Comparison of ENCODE assay signal across 18 cellular contexts in genomic region chr15:83200589-83200988, GRCh38.
DNase-seq lines count a peak whose midpoint lies in the region; ATAC-seq and TF ChIP-seq lines count a peak whose summit lies in the region.
"Had no signal": no experiment of that assay in that cellular context is flagged by ENCODE, and none has a peak within 500 bp of the region (broad histone marks: within the 10 kb centered on the region; RNA-seq: fewer than 3 reads in every experiment).

No MANE protein-coding gene starts in this region.

- H4K20me1 ChIP-seq in Loucy (ENCODE audit: insufficient read depth, low read length, poor library complexity, severe bottlenecking) = peaks cover 88% of the 10 kb centered on the region

- H3K9ac ChIP-seq in Loucy (ENCODE audit: low read depth, low read length, poor library complexity, severe bottlenecking) (no peak overlapping the region), adipocyte (ENCODE audit: low read length) (no peak overlapping the region)

- no peaks in the 10 kb centered on the region for H3K9me3 Mint-ChIP-seq in activated naive CD4-positive, alpha-beta T cell treated with anti-CD3 and anti-CD28 coated beads, Interleukin-2, amount 50 U/mL, for 24 hours
- no peaks in the 10 kb centered on the region for H3K9me3 Mint-ChIP-seq in stimulated activated memory B cell treated with anti-CD40 and anti-IgM and Interleukin-4, amounts not matched to agents 10 μg/mL and 1 μg/mL and 100 μg/mL, for 72 hours
- H3K9me3 Mint-ChIP-seq: activated naive CD4-positive, alpha-beta T cell treated with anti-CD3 and anti-CD28 coated beads for 36 hours; CD8-positive, alpha-beta T cell had no signal

- H3K27me3 ChIP-seq in Loucy (ENCODE audit: insufficient read depth, low read length, poor library complexity, severe bottlenecking) (no peaks in the 10 kb centered on the region), adipocyte (replicated peaks; ENCODE audit: control insufficient read depth, insufficient read depth, low read length) (no peaks in the 10 kb centered on the region)
- H3K27me3 ChIP-seq: upper lobe of left lung had no signal

- H3K4me3 ChIP-seq in Loucy (ENCODE audit: low read length, poor library complexity, severe bottlenecking) = no peak overlapping the region
- no peak overlapping the region for H3K4me3 ChIP-seq in adipocyte (ENCODE audit: low read length)
- H3K4me3 ChIP-seq: mucosa of descending colon, upper lobe of left lung had no signal

- H3K36me3 ChIP-seq in Loucy (ENCODE audit: insufficient read depth, low read length) (no peaks in the 10 kb centered on the region), adipocyte (ENCODE audit: control insufficient read depth, insufficient read depth, low read length, severe bottlenecking) (no peaks in the 10 kb centered on the region)
- H3K36me3 ChIP-seq: neutrophil, upper lobe of left lung had no signal

- peaks cover 9% of the 10 kb centered on the region for H3K27me3 Mint-ChIP-seq in activated naive CD4-positive, alpha-beta T cell treated with anti-CD3 and anti-CD28 coated beads, Interleukin-2, amount 50 U/mL, for 24 hours
- peaks cover 17% of the 10 kb centered on the region for H3K27me3 Mint-ChIP-seq in stimulated activated memory B cell treated with anti-CD40 and anti-IgM and Interleukin-4, amounts not matched to agents 10 μg/mL and 1 μg/mL and 100 μg/mL, for 72 hours

- H3K27ac Mint-ChIP-seq in activated naive CD4-positive, alpha-beta T cell treated with anti-CD3 and anti-CD28 coated beads, Interleukin-2, amount 50 U/mL, for 24 hours = no peak overlapping the region
- peak overlapping the region; percentile 25 for H3K27ac Mint-ChIP-seq in stimulated activated memory B cell treated with anti-CD40 and anti-IgM and Interleukin-4, amounts not matched to agents 10 μg/mL and 1 μg/mL and 100 μg/mL, for 72 hours
- H3K27ac Mint-ChIP-seq: activated naive CD4-positive, alpha-beta T cell treated with anti-CD3 and anti-CD28 coated beads for 36 hours; CD8-positive, alpha-beta T cell had no signal

- no peaks in the 10 kb centered on the region for H3K36me3 Mint-ChIP-seq in activated naive CD4-positive, alpha-beta T cell treated with anti-CD3 and anti-CD28 coated beads, Interleukin-2, amount 50 U/mL, for 24 hours
- H3K36me3 Mint-ChIP-seq in stimulated activated memory B cell treated with anti-CD40 and anti-IgM and Interleukin-4, amounts not matched to agents 10 μg/mL and 1 μg/mL and 100 μg/mL, for 72 hours = no peaks in the 10 kb centered on the region
- H3K36me3 Mint-ChIP-seq: CD8-positive, alpha-beta T cell had no signal

- H3K9me3 ChIP-seq in Loucy (ENCODE audit: insufficient read depth, low read depth, low read length) = no peaks in the 10 kb centered on the region
- no peaks in the 10 kb centered on the region for H3K9me3 ChIP-seq in adipocyte (ENCODE audit: control insufficient read depth, low read length)
- H3K9me3 ChIP-seq: mucosa of descending colon, neutrophil, upper lobe of left lung had no signal

- H3F3A ChIP-seq in Loucy (ENCODE audit: low read depth) = peaks cover 6% of the 10 kb centered on the region

- peaks cover 44% of the 10 kb centered on the region for H3K4me1 Mint-ChIP-seq in activated naive CD4-positive, alpha-beta T cell treated with anti-CD3 and anti-CD28 coated beads, Interleukin-2, amount 50 U/mL, for 24 hours
- H3K4me1 Mint-ChIP-seq in stimulated activated memory B cell treated with anti-CD40 and anti-IgM and Interleukin-4, amounts not matched to agents 10 μg/mL and 1 μg/mL and 100 μg/mL, for 72 hours = peaks cover 7% of the 10 kb centered on the region

- no peak overlapping the region for H2AFZ ChIP-seq in Loucy (ENCODE audit: low read length)

- TF ChIP-seq CTCF in Loucy (conservative IDR thresholded peaks at IDR 0.05; ENCODE audit: low read length) = no peak

- no peaks in the 10 kb centered on the region for H3K9me2 ChIP-seq in Loucy (replicated peaks; ENCODE audit: low read depth, low read length)

- peaks cover 99% of the 10 kb centered on the region for H3K79me2 ChIP-seq in Loucy (ENCODE audit: insufficient read depth, low read length)

- no peak for DNase-seq in activated naive CD4-positive, alpha-beta T cell treated with Interleukin-2 at 50 U/mL for 16 hours
- peak; percentile 9 for DNase-seq in adipocyte (ENCODE audit: low read depth)
- no peak for DNase-seq in stimulated activated CD4-positive, alpha-beta T cell treated with anti-CD3 and anti-CD28 coated beads, Interleukin-4, amount 100 ng/mL, for 4 hours
- DNase-seq in stimulated activated CD4-positive, alpha-beta T cell treated with anti-CD3 and anti-CD28 coated beads, Interleukin-1b, Interleukin-23, amount 100 ng/mL, for 48 hours = no peak
- DNase-seq: CD8-positive, alpha-beta T cell; dermis blood vessel endothelial cell; DMS79; foreskin melanocyte; mucosa of descending colon; NCI-H2029 treated with DMSO at 0.1 percent for 48 hours; NCI-H510A had no signal

- H3K4me2 ChIP-seq in Loucy (ENCODE audit: low read depth, low read length, poor library complexity, severe bottlenecking) = peak overlapping the region; percentile 99

- ATAC-seq in stimulated activated memory B cell treated with anti-CD40 and anti-IgM and Interleukin-4, amounts not matched to agents 10 μg/mL and 1 μg/mL and 100 μg/mL, for 72 hours = peak; percentile 18
- ATAC-seq in HG02840 (IDR thresholded peaks at IDR 0.05; ENCODE audit: low FRiP score, unreplicated experiment) = no peak
- ATAC-seq: mucosa of descending colon had no signal

- H3K4me1 ChIP-seq in Loucy (ENCODE audit: insufficient read depth, low read length, poor library complexity, severe bottlenecking) (peaks cover 54% of the 10 kb centered on the region), adipocyte (ENCODE audit: control insufficient read depth, insufficient read depth, low read length) (peaks cover 5% of the 10 kb centered on the region)

- H3K4me3 Mint-ChIP-seq in activated naive CD4-positive, alpha-beta T cell treated with anti-CD3 and anti-CD28 coated beads, Interleukin-2, amount 50 U/mL, for 24 hours = peak overlapping the region; percentile 23
- no peak overlapping the region for H3K4me3 Mint-ChIP-seq in stimulated activated memory B cell treated with anti-CD40 and anti-IgM and Interleukin-4, amounts not matched to agents 10 μg/mL and 1 μg/mL and 100 μg/mL, for 72 hours
- H3K4me3 Mint-ChIP-seq: activated naive CD4-positive, alpha-beta T cell treated with anti-CD3 and anti-CD28 coated beads for 36 hours; CD8-positive, alpha-beta T cell had no signal
